In the genomic region with DNA sequence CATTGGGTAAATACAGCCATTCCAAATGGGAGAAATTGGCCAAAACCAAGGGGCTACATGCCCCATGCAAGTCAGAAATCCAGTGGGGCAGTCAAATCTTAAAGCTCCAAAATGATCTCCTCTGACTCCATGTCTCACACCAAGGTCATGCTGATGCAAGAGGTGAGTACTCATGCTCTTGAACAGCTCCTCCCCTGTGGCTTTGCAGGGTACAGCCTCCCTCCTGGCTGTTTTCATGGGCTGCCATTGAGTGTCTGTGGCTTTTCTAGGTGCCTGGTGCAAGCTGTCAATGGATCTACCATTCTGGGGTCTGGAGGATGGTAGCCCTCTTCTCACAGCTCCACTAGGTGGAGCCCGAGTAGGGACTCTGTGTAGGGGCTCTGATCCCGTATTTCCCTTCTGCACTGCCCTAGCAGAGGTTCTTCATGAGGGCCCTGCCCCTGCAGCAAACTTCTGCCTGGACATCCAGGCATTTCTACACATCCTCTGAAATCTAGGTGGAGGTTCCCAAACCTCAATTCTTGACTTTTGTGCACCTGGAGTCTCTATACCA, we compare ENCODE assay signal across 8 cellular contexts.
DNase-seq lines count a peak whose midpoint lies in the region; ATAC-seq and TF ChIP-seq lines count a peak whose summit lies in the region.
"Not testable (repeated sequence)": the region's sequence is repeated elsewhere in the genome, so short reads cannot be mapped to it uniquely, and the experiment has no call there.

No MANE protein-coding gene starts in this region.

- not testable (repeated sequence) for DNase-seq in HFFc6; Panc1 (ENCODE audit: low read depth, low spot score); fibroblast of the aortic adventitia (ENCODE audit: low read depth)
- DNase-seq in LHCN-M2 (ENCODE audit: low read depth) (peak; percentile 5), NB4 (ENCODE audit: low read depth) (peak; percentile 3), WERI-Rb-1 (peak; percentile 51), type B pancreatic cell (ENCODE audit: extremely low spot score, unreplicated experiment) (peak; percentile 22)

- intact Hi-C loops in Panc1 (cut with micrococcal nuclease; ENCODE audit: unreplicated experiment), result not testable (repeated sequence)

- not testable (repeated sequence) for H3K36me3 ChIP-seq in Panc1 (ENCODE audit: control insufficient read depth, insufficient read depth, low read length); WERI-Rb-1

- TF ChIP-seq CTCF in C4-2B (conservative IDR thresholded peaks at IDR 0.05) (peak; percentile 49), HFFc6 (IDR thresholded peaks at IDR 0.05) (peak; percentile 57), NB4 (IDR thresholded peaks at IDR 0.05; ENCODE audit: low read depth, low read length) (peak; percentile 16), Panc1 (IDR thresholded peaks at IDR 0.05) (peak; percentile 16; the same call in 1 of the 2 replicates), WERI-Rb-1 (IDR thresholded peaks at IDR 0.05; ENCODE audit: low read depth, low read length) (peak; percentile 53), fibroblast of the aortic adventitia (IDR thresholded peaks at IDR 0.05; ENCODE audit: insufficient read depth, low read length) (peak; percentile 20)
- not testable (repeated sequence) for TF ChIP-seq CTCF in type B pancreatic cell (conservative IDR thresholded peaks at IDR 0.05)

- not testable (repeated sequence) for H3K27me3 Mint-ChIP-seq in HFFc6 (ENCODE audit: insufficient read depth); type B pancreatic cell

- H3K9me3 Mint-ChIP-seq in HFFc6 (peaks cover 12% of the 10 kb centered on the region), type B pancreatic cell (peaks cover 12% of the 10 kb centered on the region)

- not testable (repeated sequence) for H3K4me3 ChIP-seq in NB4 (ENCODE audit: low read depth, low read length); Panc1 (ENCODE audit: low read depth in 2 of 2, low read length in 2 of 2); WERI-Rb-1 (ENCODE audit: low read depth, low read length); fibroblast of the aortic adventitia (ENCODE audit: low read depth, low read length)

- not testable (repeated sequence) for H3K27ac ChIP-seq in C4-2B; Panc1 (ENCODE audit: low read length); WERI-Rb-1

- H3K27me3 ChIP-seq in Panc1 (ENCODE audit: control insufficient read depth, insufficient read depth, low read length); WERI-Rb-1 (ENCODE audit: insufficient read depth, low read depth, severe bottlenecking): not testable (repeated sequence)

- BruUV-seq in Panc1 (replicated peaks; lab: Mats Ljungman, UMichigan), result not testable (repeated sequence)

- in situ Hi-C loops in Panc1 (cut with HindIII; ENCODE audit: low pct_unique_long_range_greater_than_20kb, low sequenced_read_pairs), result not testable (repeated sequence)

- not testable (repeated sequence) for H3K36me3 Mint-ChIP-seq in HFFc6 (ENCODE audit: low read depth); type B pancreatic cell

- H3K9me3 ChIP-seq in Panc1 (ENCODE audit: control insufficient read depth, insufficient read depth, low read depth, low read length); WERI-Rb-1 (ENCODE audit: severe bottlenecking): not testable (repeated sequence)

- CTCF ChIA-PET in Panc1 (lab: Charles Lee), result not testable (repeated sequence)

- not testable (repeated sequence) for H3K4me1 ChIP-seq in Panc1 (ENCODE audit: control insufficient read depth, insufficient read depth, low read length)

- not testable (repeated sequence) for TF ChIP-seq POLR2A in NB4 (IDR thresholded peaks at IDR 0.05; ENCODE audit: extremely low read depth, insufficient read length)

- ATAC-seq in Panc1, result not testable (repeated sequence)

- not testable (repeated sequence) for H3K4me3 Mint-ChIP-seq in HFFc6, type B pancreatic cell

- POLR2A ChIA-PET in Panc1 (lab: Charles Lee), result not testable (repeated sequence)

- not testable (repeated sequence) for H3K4me1 Mint-ChIP-seq in HFFc6 (ENCODE audit: low read depth); type B pancreatic cell (ENCODE audit: unreplicated experiment)

- H3K27ac Mint-ChIP-seq in HFFc6, type B pancreatic cell: not testable (repeated sequence)
